In the genomic region with DNA sequence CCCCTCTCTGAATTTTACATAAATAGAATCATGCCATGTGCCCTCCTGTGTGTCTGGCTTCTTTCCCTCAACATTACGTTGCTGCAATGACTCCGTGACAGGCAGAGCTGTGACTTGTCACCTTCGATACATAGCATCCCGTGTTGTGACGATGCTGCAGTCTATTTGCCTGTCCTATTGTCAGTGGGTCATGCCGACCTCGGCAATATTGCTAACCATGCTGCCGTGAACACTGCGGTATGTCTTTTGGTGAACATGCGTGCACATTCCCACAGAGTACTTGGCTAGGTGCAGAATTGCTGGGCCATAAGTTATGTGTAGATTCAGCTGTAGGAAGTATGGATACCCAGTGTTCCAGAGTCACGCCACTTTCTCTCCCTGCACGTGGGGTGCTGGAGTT, we compare ENCODE assay signal across 23 cellular contexts.
"Had no signal": no experiment of that assay in that cellular context is flagged by ENCODE, and none has a peak within 500 bp of the region (broad histone marks: within the 10 kb centered on the region; RNA-seq: fewer than 3 reads in every experiment).

No MANE protein-coding gene starts in this region.

- ATAC-seq: left colon; left lung; lower lobe of right lung; naive thymus-derived CD8-positive, alpha-beta T cell; pancreas; right cardiac atrium; stimulated activated effector memory CD8-positive, alpha-beta T cell treated with anti-CD3 and anti-CD28 coated beads, Interleukin-12 subunit alpha, Interleukin-12 subunit beta, amount 100 ng/mL, for 72 hours; upper lobe of right lung had no signal

- H3K27me3 ChIP-seq: pancreas, upper lobe of right lung had no signal

- H3K4me3 Mint-ChIP-seq: stimulated activated effector memory CD8-positive, alpha-beta T cell treated with anti-CD3 and anti-CD28 coated beads, Interleukin-12 subunit alpha, Interleukin-12 subunit beta, amount 100 ng/mL, for 72 hours; stimulated activated naive CD8-positive, alpha-beta T cell treated with anti-CD3 and anti-CD28 coated beads, Interleukin-15, Interleukin-2, amounts not matched to agents 100 ng/mL and 50 ng/mL, for 24 hours had no signal

- H3K36me3 Mint-ChIP-seq: naive thymus-derived CD8-positive, alpha-beta T cell; stimulated activated effector memory CD8-positive, alpha-beta T cell treated with anti-CD3 and anti-CD28 coated beads, Interleukin-12 subunit alpha, Interleukin-12 subunit beta, amount 100 ng/mL, for 72 hours had no signal

- DNase-seq: hippocampal formation; left colon; lower lobe of right lung; mammary epithelial cell; mesenchymal stem cell; pancreas; retina; right cardiac atrium; sigmoid colon; small intestine; spleen; stimulated activated CD4-positive, alpha-beta T cell treated with anti-CD3 and anti-CD28 coated beads, Interleukin-4, amount 100 ng/mL, for 24 hours; stimulated activated naive CD4-positive, alpha-beta T cell; tibial artery; trophoblast cell; upper lobe of right lung had no signal

- H3K4me3 ChIP-seq: left lung, lower lobe of right lung, pancreas, prostate gland, sigmoid colon, spleen, suprapubic skin, thoracic aorta, tibial artery, upper lobe of right lung had no signal

- H3K27me3 Mint-ChIP-seq: naive thymus-derived CD8-positive, alpha-beta T cell; stimulated activated naive CD8-positive, alpha-beta T cell treated with anti-CD3 and anti-CD28 coated beads, Interleukin-15, Interleukin-2, amounts not matched to agents 100 ng/mL and 50 ng/mL, for 24 hours had no signal

- H3K36me3 ChIP-seq: left lung, lower lobe of right lung, pancreas, prostate gland, sigmoid colon, spleen, suprapubic skin, thoracic aorta, tibial artery, upper lobe of right lung had no signal

- H3K27ac ChIP-seq: left lung, lower lobe of right lung, pancreas, prostate gland, sigmoid colon, spleen, suprapubic skin, thoracic aorta, tibial artery, upper lobe of right lung had no signal

- H3K4me1 ChIP-seq: left lung, lower lobe of right lung, pancreas, prostate gland, sigmoid colon, suprapubic skin, tibial artery, upper lobe of right lung had no signal

- H3K9me3 ChIP-seq: left lung, lower lobe of right lung, pancreas, prostate gland, sigmoid colon, suprapubic skin, thoracic aorta, tibial artery, upper lobe of right lung had no signal

- H3K9me3 Mint-ChIP-seq: naive thymus-derived CD8-positive, alpha-beta T cell; stimulated activated effector memory CD8-positive, alpha-beta T cell treated with anti-CD3 and anti-CD28 coated beads, Interleukin-12 subunit alpha, Interleukin-12 subunit beta, amount 100 ng/mL, for 72 hours; stimulated activated naive CD8-positive, alpha-beta T cell treated with anti-CD3 and anti-CD28 coated beads, Interleukin-15, Interleukin-2, amounts not matched to agents 100 ng/mL and 50 ng/mL, for 24 hours had no signal

- H3K27ac Mint-ChIP-seq: stimulated activated effector memory CD8-positive, alpha-beta T cell treated with anti-CD3 and anti-CD28 coated beads, Interleukin-12 subunit alpha, Interleukin-12 subunit beta, amount 100 ng/mL, for 72 hours; stimulated activated naive CD8-positive, alpha-beta T cell treated with anti-CD3 and anti-CD28 coated beads, Interleukin-15, Interleukin-2, amounts not matched to agents 100 ng/mL and 50 ng/mL, for 24 hours had no signal
